In genomic region chr20:46427384-46427783, GRCh38 we compare ENCODE assay signal across 28 cellular contexts.
"Had no signal": no experiment of that assay in that cellular context is flagged by ENCODE, and none has a peak within 500 bp of the region (broad histone marks: within the 10 kb centered on the region; RNA-seq: fewer than 3 reads in every experiment).

No MANE protein-coding gene starts in this region.

- H3K27ac ChIP-seq: colonic mucosa, coronary artery, epithelial cell of prostate, esophagus muscularis mucosa, esophagus squamous epithelium, foreskin keratinocyte, gastrocnemius medialis, gastroesophageal sphincter, heart left ventricle, heart right ventricle had no signal

- H3K4me1 ChIP-seq: colonic mucosa, esophagus muscularis mucosa, foreskin keratinocyte, gastrocnemius medialis, gastroesophageal sphincter, heart left ventricle, heart right ventricle had no signal

- DNase-seq: colonic mucosa; cortex of kidney; dermis blood vessel endothelial cell; dorsolateral prefrontal cortex; effector CD4-positive, alpha-beta T cell; effector CD8-positive, alpha-beta T cell; effector memory CD4-positive, alpha-beta T cell; effector memory CD8-positive, alpha-beta T cell; endodermal cell; erythroblast; esophagus squamous epithelium; foreskin fibroblast; foreskin keratinocyte; foreskin melanocyte; gastrocnemius medialis; glutamatergic neuron; head of caudate nucleus; heart left ventricle; heart right ventricle had no signal

- ATAC-seq: effector memory CD8-positive, alpha-beta T cell; esophagus mucosa; foreskin keratinocyte; gastrocnemius medialis; gastroesophageal sphincter; heart left ventricle; heart right ventricle had no signal

- FAIRE-seq: colon, endometrium, endothelial cell of umbilical vein, frontal cortex had no signal

- H3K36me3 ChIP-seq: colonic mucosa, esophagus muscularis mucosa, esophagus squamous epithelium, gastrocnemius medialis, gastroesophageal sphincter, heart left ventricle, heart right ventricle had no signal

- H3K4me3 ChIP-seq: colonic mucosa, coronary artery, dorsolateral prefrontal cortex, esophagus muscularis mucosa, esophagus squamous epithelium, gastrocnemius medialis, gastroesophageal sphincter, heart left ventricle, heart right ventricle had no signal

- H3K9me3 ChIP-seq: colonic mucosa, esophagus muscularis mucosa, esophagus squamous epithelium, gastrocnemius medialis, gastroesophageal sphincter, heart left ventricle, heart right ventricle had no signal

- H3K27me3 ChIP-seq: colonic mucosa had no signal
